30 cellular contexts compared by ENCODE assay signal in genomic region chr5:170625221-170626165, GRCh38.
A peak's percentile ranks its signal among the peaks of the same experiment; 100 is the strongest.
DNase-seq lines count a peak whose midpoint lies in the region; ATAC-seq and TF ChIP-seq lines count a peak whose summit lies in the region.
"Had no signal": no experiment of that assay in that cellular context is flagged by ENCODE, and none has a peak within 500 bp of the region (broad histone marks: within the 10 kb centered on the region; RNA-seq: fewer than 3 reads in every experiment).

No MANE protein-coding gene starts in this region.

- peaks cover 1% of the 10 kb centered on the region for H3K27me3 Mint-ChIP-seq in endodermal cell (ENCODE audit: insufficient read depth)
- peaks cover 3% of the 10 kb centered on the region for H3K27me3 Mint-ChIP-seq in activated CD4-positive, alpha-beta T cell treated with anti-CD3 and anti-CD28 coated beads, Interleukin-2, amount 10 ng/mL, durations not matched to agents 24 days and 14 days
- H3K27me3 Mint-ChIP-seq: natural killer cell treated with Interleukin-12 subunit alpha and Interleukin-12 subunit beta and Interleukin-15 and Interleukin-18, amount 100 ng/mL, for 72 hours had no signal

- no peak for ATAC-seq in upper lobe of right lung
- ATAC-seq in stimulated activated effector memory CD8-positive, alpha-beta T cell treated with anti-CD3 and anti-CD28 coated beads, Interleukin-12 subunit alpha, Interleukin-12 subunit beta, amount 100 ng/mL, for 72 hours, result no peak
- ATAC-seq: activated naive CD4-positive, alpha-beta T cell treated with anti-CD3 and anti-CD28 coated beads, Interleukin-2, amount 50 U/mL, for 72 hours; left cardiac atrium; natural killer cell treated with Interleukin-12 subunit alpha and Interleukin-12 subunit beta and Interleukin-15 and Interleukin-18, amount 100 ng/mL, for 72 hours had no signal

- H3K4me1 Mint-ChIP-seq in endodermal cell, result no peaks in the 10 kb centered on the region
- H3K4me1 Mint-ChIP-seq in activated CD4-positive, alpha-beta T cell treated with anti-CD3 and anti-CD28 coated beads, Interleukin-2, amount 10 ng/mL, durations not matched to agents 24 days and 14 days, result no peaks in the 10 kb centered on the region
- H3K4me1 Mint-ChIP-seq in stimulated activated effector memory CD8-positive, alpha-beta T cell treated with anti-CD3 and anti-CD28 coated beads, Interleukin-12 subunit alpha, Interleukin-12 subunit beta, amount 100 ng/mL, for 72 hours, result no peaks in the 10 kb centered on the region
- H3K4me1 Mint-ChIP-seq: immature natural killer cell had no signal

- no peaks in the 10 kb centered on the region for H3K9me3 Mint-ChIP-seq in endodermal cell
- no peaks in the 10 kb centered on the region for H3K9me3 Mint-ChIP-seq in activated CD4-positive, alpha-beta T cell treated with anti-CD3 and anti-CD28 coated beads, Interleukin-2, amount 10 ng/mL, durations not matched to agents 24 days and 14 days
- H3K9me3 Mint-ChIP-seq in stimulated activated effector memory CD8-positive, alpha-beta T cell treated with anti-CD3 and anti-CD28 coated beads, Interleukin-12 subunit alpha, Interleukin-12 subunit beta, amount 100 ng/mL, for 72 hours, result no peaks in the 10 kb centered on the region
- H3K9me3 Mint-ChIP-seq: activated naive CD4-positive, alpha-beta T cell treated with anti-CD3 and anti-CD28 coated beads, Interleukin-2, amount 50 U/mL, for 72 hours; activated T-helper 2 cell treated with anti-CD3 and anti-CD28 coated beads, Interferon-gamma antibody, Interleukin-2, Interleukin-4, amounts not matched to agents 10 μg/mL and 5 μg/mL and 100 μg/mL, durations not matched to agents 14 hours and 24 hours and 36 hours; immature natural killer cell; natural killer cell treated with Interleukin-12 subunit alpha and Interleukin-12 subunit beta and Interleukin-15 and Interleukin-18, amount 100 ng/mL, for 72 hours; type B pancreatic cell had no signal

- TF ChIP-seq CTCF in endodermal cell (conservative IDR thresholded peaks at IDR 0.05), result peak; percentile 33
- no peak for TF ChIP-seq CTCF in upper lobe of right lung (IDR thresholded peaks at IDR 0.05)

- no peak overlapping the region for H3K4me3 Mint-ChIP-seq in endodermal cell
- H3K4me3 Mint-ChIP-seq in activated CD4-positive, alpha-beta T cell treated with anti-CD3 and anti-CD28 coated beads, Interleukin-2, amount 10 ng/mL, durations not matched to agents 24 days and 14 days, result no peak overlapping the region
- no peak overlapping the region for H3K4me3 Mint-ChIP-seq in stimulated activated effector memory CD8-positive, alpha-beta T cell treated with anti-CD3 and anti-CD28 coated beads, Interleukin-12 subunit alpha, Interleukin-12 subunit beta, amount 100 ng/mL, for 72 hours
- H3K4me3 Mint-ChIP-seq: immature natural killer cell; natural killer cell treated with Interleukin-12 subunit alpha and Interleukin-12 subunit beta and Interleukin-15 and Interleukin-18, amount 100 ng/mL, for 72 hours; type B pancreatic cell had no signal

- H3K27ac ChIP-seq in endodermal cell (ENCODE audit: low read depth, low read length), result no peak overlapping the region
- no peak overlapping the region for H3K27ac ChIP-seq in upper lobe of right lung
- H3K27ac ChIP-seq: coronary artery, KMS-11, ovary, PC-9 had no signal

- WGBS in endodermal cell (ENCODE audit: insufficient coverage in 1 of 2, insufficient read length in 1 of 2), 2 experiments, result 71% methylated on average over 6 to 18 of the region's 18 CpGs

- no peak overlapping the region for H3K9ac ChIP-seq in endodermal cell (ENCODE audit: extremely low read depth, low read length, poor library complexity, severe bottlenecking)
- H3K9ac ChIP-seq: KMS-11 had no signal

- no peaks in the 10 kb centered on the region for H3K36me3 Mint-ChIP-seq in endodermal cell (ENCODE audit: low read depth)
- H3K36me3 Mint-ChIP-seq in activated CD4-positive, alpha-beta T cell treated with anti-CD3 and anti-CD28 coated beads, Interleukin-2, amount 10 ng/mL, durations not matched to agents 24 days and 14 days (ENCODE audit: low read depth), result no peaks in the 10 kb centered on the region
- H3K36me3 Mint-ChIP-seq in stimulated activated effector memory CD8-positive, alpha-beta T cell treated with anti-CD3 and anti-CD28 coated beads, Interleukin-12 subunit alpha, Interleukin-12 subunit beta, amount 100 ng/mL, for 72 hours, result no peaks in the 10 kb centered on the region
- H3K36me3 Mint-ChIP-seq: activated naive CD4-positive, alpha-beta T cell treated with anti-CD3 and anti-CD28 coated beads, Interleukin-2, amount 50 U/mL, for 72 hours; immature natural killer cell; natural killer cell treated with Interleukin-12 subunit alpha and Interleukin-12 subunit beta and Interleukin-15 and Interleukin-18, amount 100 ng/mL, for 72 hours; type B pancreatic cell had no signal

- peak; percentile 14 for DNase-seq in NCI-H2171 treated with DMSO at 0.1 percent for 48 hours (lab: John Stamatoyannopoulos, UW)
- DNase-seq in NCI-H2171 (lab: John Stamatoyannopoulos, UW), result no peak
- DNase-seq in NCI-H2227 treated with DMSO at 0.1 percent for 48 hours (lab: John Stamatoyannopoulos, UW), result peak; percentile 11
- DNase-seq in endodermal cell, result peak; percentile 55
- DNase-seq in upper lobe of right lung, result peak; percentile 28
- no peak for DNase-seq in activated CD4-positive, alpha-beta T cell treated with anti-CD3 and anti-CD28 coated beads, Interleukin-2, amount 10 ng/mL, durations not matched to agents 24 days and 14 days
- no peak for DNase-seq in NCI-H82 (lab: John Stamatoyannopoulos, UW)
- DNase-seq in stimulated activated effector memory CD8-positive, alpha-beta T cell treated with anti-CD3 and anti-CD28 coated beads, Interleukin-12 subunit alpha, Interleukin-12 subunit beta, amount 100 ng/mL, for 72 hours (ENCODE audit: low spot score in 2 of 2), result no peak
- DNase-seq: activated CD4-positive, alpha-beta T cell treated with anti-CD3 and anti-CD28 coated beads for 48 hours; activated CD8-positive, alpha-beta memory T cell treated with anti-CD3 and anti-CD28 coated beads for 24 hours; activated T-cell treated with anti-CD3 and anti-CD28 coated beads for 4 hours; effector memory CD4-positive, alpha-beta T cell; erythroblast; GOT3; immature natural killer cell; left cardiac atrium; MM.1S; NCI-H1105 treated with DMSO at 0.1 percent for 48 hours; NCI-H2081; NCI-H524 treated with DMSO at 0.1 percent for 48 hours; ovary; PC-9; SHP77; stimulated activated naive CD4-positive, alpha-beta T cell had no signal

- intact Hi-C loops in upper lobe of right lung (cut with DNase I), result no loop called here
- intact Hi-C loops in activated CD4-positive, alpha-beta T cell treated with anti-CD3 and anti-CD28 coated beads, Interleukin-2, amount 10 ng/mL, durations not matched to agents 24 days and 14 days (cut with micrococcal nuclease), result no loop called here

- no peaks in the 10 kb centered on the region for H3K4me1 ChIP-seq in endodermal cell (ENCODE audit: control insufficient read depth, insufficient read depth, low read length)
- no peaks in the 10 kb centered on the region for H3K4me1 ChIP-seq in upper lobe of right lung

- peak overlapping the region; percentile 32 for H3K27ac Mint-ChIP-seq in endodermal cell
- no peak overlapping the region for H3K27ac Mint-ChIP-seq in activated CD4-positive, alpha-beta T cell treated with anti-CD3 and anti-CD28 coated beads, Interleukin-2, amount 10 ng/mL, durations not matched to agents 24 days and 14 days
- no peak overlapping the region for H3K27ac Mint-ChIP-seq in stimulated activated effector memory CD8-positive, alpha-beta T cell treated with anti-CD3 and anti-CD28 coated beads, Interleukin-12 subunit alpha, Interleukin-12 subunit beta, amount 100 ng/mL, for 72 hours
- H3K27ac Mint-ChIP-seq: activated naive CD4-positive, alpha-beta T cell treated with anti-CD3 and anti-CD28 coated beads, Interleukin-2, amount 50 U/mL, for 72 hours; activated T-helper 2 cell treated with anti-CD3 and anti-CD28 coated beads, Interferon-gamma antibody, Interleukin-2, Interleukin-4, amounts not matched to agents 10 μg/mL and 5 μg/mL and 100 μg/mL, durations not matched to agents 14 hours and 24 hours and 36 hours; immature natural killer cell; natural killer cell treated with Interleukin-12 subunit alpha and Interleukin-12 subunit beta and Interleukin-15 and Interleukin-18, amount 100 ng/mL, for 72 hours; type B pancreatic cell had no signal

- peaks cover 17% of the 10 kb centered on the region for H3K27me3 ChIP-seq in endodermal cell (ENCODE audit: control insufficient read depth, insufficient read depth, low read length, poor library complexity, severe bottlenecking)
- no peaks in the 10 kb centered on the region for H3K27me3 ChIP-seq in upper lobe of right lung
- H3K27me3 ChIP-seq: ovary had no signal

- no peaks in the 10 kb centered on the region for H3K36me3 ChIP-seq in endodermal cell (ENCODE audit: control insufficient read depth, insufficient read depth, low read length)
- no peaks in the 10 kb centered on the region for H3K36me3 ChIP-seq in upper lobe of right lung
- H3K36me3 ChIP-seq: ovary had no signal

- no peaks in the 10 kb centered on the region for H3K9me3 ChIP-seq in endodermal cell (ENCODE audit: control insufficient read depth, low read length)
- H3K9me3 ChIP-seq in upper lobe of right lung, result no peaks in the 10 kb centered on the region
- H3K9me3 ChIP-seq: ovary had no signal

- H3K4me3 ChIP-seq in endodermal cell (ENCODE audit: low read length), result no peak overlapping the region
- H3K4me3 ChIP-seq in upper lobe of right lung, result no peak overlapping the region
- H3K4me3 ChIP-seq: coronary artery, ovary, PC-9 had no signal

Comparison
In these comparisons a context has a peak if more than half of its experiments do, and no peak if none do; other contexts are left out.
1. DNase-seq: peak in NCI-H2171 treated with DMSO at 0.1 percent for 48 hours (single experiment), NCI-H2227 treated with DMSO at 0.1 percent for 48 hours (single experiment), endodermal cell (single experiment) and upper lobe of right lung (single experiment); none in NCI-H2171 (single experiment), activated CD4-positive, alpha-beta T cell treated with anti-CD3 and anti-CD28 coated beads, Interleukin-2, amount 10 ng/mL, durations not matched to agents 24 days and 14 days (single experiment), NCI-H82 (single experiment) and stimulated activated effector memory CD8-positive, alpha-beta T cell treated with anti-CD3 and anti-CD28 coated beads, Interleukin-12 subunit alpha, Interleukin-12 subunit beta, amount 100 ng/mL, for 72 hours (0 of 2).